ENCODE assay signal across 14 cellular contexts in the genomic region with DNA sequence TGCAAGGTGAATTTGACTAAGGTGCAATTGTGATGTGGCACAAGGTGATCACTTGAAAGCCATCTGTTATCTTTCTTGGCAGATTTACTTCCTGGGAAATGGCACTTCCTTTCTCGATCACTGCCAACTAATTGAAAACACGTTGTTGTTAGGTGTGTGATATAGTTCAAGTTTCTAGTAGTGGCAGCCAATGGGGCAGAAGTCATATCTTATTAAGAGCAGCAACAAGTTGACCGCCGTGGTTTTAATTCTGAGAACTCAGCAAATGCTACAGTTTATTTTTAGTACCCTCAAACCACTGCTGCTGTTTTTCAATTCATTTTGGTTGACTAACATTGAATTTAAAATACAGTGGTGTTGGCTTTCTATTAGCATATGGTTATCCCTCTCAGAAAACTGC. TPM values are rescaled to one million over a fixed set of nuclear protein-coding genes. Genes with fewer than 3 reads are reported as not detected.
DNase-seq lines count a peak whose midpoint lies in the region; ATAC-seq and TF ChIP-seq lines count a peak whose summit lies in the region.
"Had no signal": no experiment of that assay in that cellular context is flagged by ENCODE, and none has a peak within 500 bp of the region (broad histone marks: within the 10 kb centered on the region; RNA-seq: fewer than 3 reads in every experiment).

No MANE protein-coding gene starts in this region.

- H3K4me1 ChIP-seq in gastrocnemius medialis: peaks cover 0 to 13% of the 10 kb centered on the region in 2 donors

- H3K9me3 Mint-ChIP-seq in activated T-cell treated with anti-CD3 and anti-CD28 coated beads, Interleukin-2, amount 50 U/mL, for 4 hours: no peaks in the 10 kb centered on the region

- H3K4me1 Mint-ChIP-seq in activated T-cell treated with anti-CD3 and anti-CD28 coated beads, Interleukin-2, amount 50 U/mL, for 4 hours (ENCODE audit: low read depth): peaks cover 15% of the 10 kb centered on the region

- peaks cover 36% of the 10 kb centered on the region for H3K27me3 Mint-ChIP-seq in activated T-cell treated with anti-CD3 and anti-CD28 coated beads, Interleukin-2, amount 50 U/mL, for 4 hours (ENCODE audit: low read depth)

- TF ChIP-seq POLR2A in gastrocnemius medialis (IDR thresholded peaks at IDR 0.05): no peak

- H3K36me3 ChIP-seq in gastrocnemius medialis: no peaks in the 10 kb centered on the region
- H3K36me3 ChIP-seq: vagina had no signal

- intact Hi-C loops in left colon (cut with DNase I, micrococcal nuclease) (no loop called here), gastrocnemius medialis (cut with DNase I; ENCODE audit: low total_unique reads) (loop anchor here (10.0 kb wide), 1 partner anchor 81 kb away; no protein-coding TSS in a partner anchor)

- in situ Hi-C loops in gastrocnemius medialis (cut with MboI; ENCODE audit: low sequenced_read_pairs in 4 of 4): loop anchor here in 2 of 4 donors (10.0 to 25.0 kb wide), 2 partner anchors 209 to 216 kb away; no protein-coding TSS in a partner anchor

- peak overlapping the region; percentile 78 for H3K4me3 Mint-ChIP-seq in activated T-cell treated with anti-CD3 and anti-CD28 coated beads, Interleukin-2, amount 50 U/mL, for 4 hours

- no peaks in the 10 kb centered on the region for H3K36me3 Mint-ChIP-seq in activated T-cell treated with anti-CD3 and anti-CD28 coated beads, Interleukin-2, amount 50 U/mL, for 4 hours (ENCODE audit: insufficient read depth)

- H3K9me3 ChIP-seq in gastrocnemius medialis: no peaks in the 10 kb centered on the region
- H3K9me3 ChIP-seq: vagina had no signal

- no peak overlapping the region for H3K27ac ChIP-seq in gastrocnemius medialis
- H3K27ac ChIP-seq: C4-2B, vagina had no signal

- no peak overlapping the region for H3K4me3 ChIP-seq in gastrocnemius medialis

- peaks cover 0 to 15% (median 5%) of the 10 kb centered on the region in 3 donors for H3K27me3 ChIP-seq in gastrocnemius medialis
- H3K27me3 ChIP-seq: vagina had no signal

- no peak for TF ChIP-seq CTCF in gastrocnemius medialis (IDR thresholded peaks at IDR 0.05 in 4 of 5, conservative IDR thresholded peaks at IDR 0.05 in 1 of 5)

- no peak for DNase-seq in activated T-cell treated with anti-CD3 and anti-CD28 coated beads, Interleukin-2, amount 50 U/mL, for 4 hours
- DNase-seq in activated T-cell treated with anti-CD3 and anti-CD28 coated beads, Interleukin-2, amount 50 U/mL, for 1 hour: no peak
- DNase-seq in OCI-M1 (lab: John Stamatoyannopoulos, UW): peak; percentile 67
- no peak for DNase-seq in left colon
- peak; percentile 40 for DNase-seq in superior temporal gyrus (ENCODE audit: extremely low spot score)
- no peak for DNase-seq in gastrocnemius medialis
- DNase-seq: left cardiac atrium, NCI-H226, retina had no signal

- peak in 1 of 2 donors; percentile 13 for ATAC-seq in activated T-cell treated with anti-CD3 and anti-CD28 coated beads, Interleukin-2, amount 50 U/mL, for 4 hours
- peak; percentile 16 for ATAC-seq in left colon
- no peak for ATAC-seq in HG02840 (IDR thresholded peaks at IDR 0.05; ENCODE audit: low FRiP score, unreplicated experiment)
- ATAC-seq in gastrocnemius medialis: no peak
- ATAC-seq in HG03025 (IDR thresholded peaks at IDR 0.05; ENCODE audit: low FRiP score, unreplicated experiment): no peak

RNA-seq across cellular contexts. Expression of a gene that starts 1.6 kb away (rescaled TPM):
- 1 to 10 TPM; 1.1 to 1.5 (median 1.4) TPM for total RNA-seq in activated T-cell treated with anti-CD3 and anti-CD28 coated beads, Interleukin-2, amount 50 U/mL, for 4 hours
- 10 to 100 TPM; 30.0 to 32.9 TPM for total RNA-seq in left colon
- total RNA-seq in gastrocnemius medialis: 10 to 100 TPM in 2 of 4 donors, 1 to 10 TPM in 2; 5.9 to 11.3 (median 8.2) TPM
- total RNA-seq: HT1080 had no signal

RNA-seq across cellular contexts. Expression of a gene that starts 49.9 kb away (rescaled TPM):
- total RNA-seq in activated T-cell treated with anti-CD3 and anti-CD28 coated beads, Interleukin-2, amount 50 U/mL, for 4 hours: under 1 TPM in 1 of 3 donors, not detected in 2; 0.45 TPM
- total RNA-seq in left colon (10 to 100 TPM in 1 of 2 donors, 1 to 10 TPM in 1; 4.7 to 18.4 TPM), gastrocnemius medialis (10 to 100 TPM in 1 of 4 donors, 1 to 10 TPM in 3; 5.6 to 11.8 (median 6.2) TPM)

Comparison
In these comparisons a context has a peak if more than half of its experiments do, and no peak if none do; other contexts are left out.
1. DNase-seq: peak in OCI-M1 (single experiment) and superior temporal gyrus (single experiment); none in activated T-cell treated with anti-CD3 and anti-CD28 coated beads, Interleukin-2, amount 50 U/mL, for 4 hours (single experiment), activated T-cell treated with anti-CD3 and anti-CD28 coated beads, Interleukin-2, amount 50 U/mL, for 1 hour (single experiment), left colon (0 of 2) and gastrocnemius medialis (0 of 2).